Comparison of ENCODE assay signal across 8 cellular contexts in genomic region chr20:58893355-58894151, GRCh38. TPM values are rescaled to one million over a fixed set of nuclear protein-coding genes. Genes with fewer than 3 reads are reported as not detected.
A peak's percentile ranks its signal among the peaks of the same experiment; 100 is the strongest.
DNase-seq lines count a peak whose midpoint lies in the region; ATAC-seq and TF ChIP-seq lines count a peak whose summit lies in the region.

No MANE protein-coding gene starts in this region.

- H3K36me3 ChIP-seq in adrenal gland (replicated peaks in 1 of 2): peaks cover 0 to 1% of the 10 kb centered on the region in 2 donors

- H3K27ac ChIP-seq in VCaP (peak overlapping the region; percentile 100), adrenal gland (peak overlapping the region in 2 of 5 donors; percentile 98 to 99)

- intact Hi-C loops in posterior cingulate gyrus (cut with DNase I) (loop anchor here (2.0 kb wide), 1 partner anchor 87 kb away; the partner anchor contains the start of gene NELFCD), adrenal gland (cut with DNase I) (no loop called here)

- TF ChIP-seq CTCF in VCaP (conservative IDR thresholded peaks at IDR 0.05): no peak
- no peak for TF ChIP-seq CTCF in fibroblast of pulmonary artery (IDR thresholded peaks at IDR 0.05; ENCODE audit: low read length, missing control alignments)
- TF ChIP-seq CTCF in adrenal gland (IDR thresholded peaks at IDR 0.05): peak in 1 of 6 experiments; percentile 2

- H3K9me3 ChIP-seq in adrenal gland (replicated peaks in 1 of 3): no peaks in the 10 kb centered on the region

- ATAC-seq in HG03571 (IDR thresholded peaks at IDR 0.05; ENCODE audit: unreplicated experiment): no peak

- DNase-seq in NCI-H82 (lab: John Stamatoyannopoulos, UW): peak; percentile 77
- no peak for DNase-seq in NCI-H82 treated with DMSO at 0.1 percent for 48 hours (lab: John Stamatoyannopoulos, UW; ENCODE audit: unreplicated experiment)
- no peak for DNase-seq in fibroblast of pulmonary artery (ENCODE audit: low read depth)
- DNase-seq in stimulated activated CD4-positive, alpha-beta T cell treated with anti-CD3 and anti-CD28 coated beads, Interleukin-4, amount 100 ng/mL, for 24 hours: peak; percentile 45
- DNase-seq in posterior cingulate gyrus: no peak
- DNase-seq in adrenal gland: no peak

- WGBS in adrenal gland, 4 donors: 50 to 57% (median 51%) methylated on average over 5 of the region's 5 CpGs

- peaks cover 45 to 58% of the 10 kb centered on the region in 2 donors for H3K4me1 ChIP-seq in adrenal gland (replicated peaks in 1 of 2)

- no peaks in the 10 kb centered on the region for H3K27me3 ChIP-seq in adrenal gland

- H3K4me3 ChIP-seq in fibroblast of pulmonary artery (replicated peaks; ENCODE audit: low read depth, low read length): peak overlapping the region; percentile 80
- peak overlapping the region in 1 of 4 donors; percentile 78 for H3K4me3 ChIP-seq in adrenal gland

- TF ChIP-seq POLR2A in adrenal gland (IDR thresholded peaks at IDR 0.05): no peak

RNA-seq across cellular contexts. Expression of gene GNAS, which starts 41.0 kb away (rescaled TPM):
- total RNA-seq in adrenal gland: 1,000 to 10,000 TPM in 7 of 8 donors, 100 to 1,000 TPM in 1; 614 to 1,525 (median 1,042) TPM
- 1,000 to 10,000 TPM; 2,293 to 6,333 (median 4,379) TPM for polyA plus RNA-seq in adrenal gland

RNA-seq across cellular contexts. Expression of gene GNAS-AS1, which starts 42.9 kb away (rescaled TPM):
- under 1 TPM in 3 of 8 donors, not detected in 5; 0.11 to 0.61 (median 0.24) TPM for total RNA-seq in adrenal gland
- polyA plus RNA-seq in adrenal gland: under 1 TPM; 0.09 to 0.72 (median 0.10) TPM

Comparison
In these comparisons a context has a peak if more than half of its experiments do, and no peak if none do; other contexts are left out.
1. DNase-seq: peak in NCI-H82 (single experiment) and stimulated activated CD4-positive, alpha-beta T cell treated with anti-CD3 and anti-CD28 coated beads, Interleukin-4, amount 100 ng/mL, for 24 hours (single experiment); none in NCI-H82 treated with DMSO at 0.1 percent for 48 hours (single experiment), fibroblast of pulmonary artery (single experiment), posterior cingulate gyrus (0 of 10) and adrenal gland (0 of 7).